15 cellular contexts compared by ENCODE assay signal in genomic region chr16:47060596-47060995, GRCh38.
"Had no signal": no experiment of that assay in that cellular context is flagged by ENCODE, and none has a peak within 500 bp of the region (broad histone marks: within the 10 kb centered on the region; RNA-seq: fewer than 3 reads in every experiment).

No MANE protein-coding gene starts in this region.

- H3K4me3 ChIP-seq: hepatocyte, mucosa of descending colon, testis, tibial nerve had no signal

- DNase-seq: dermis blood vessel endothelial cell; effector CD4-positive, alpha-beta T cell; foreskin melanocyte; mammary epithelial cell; mucosa of descending colon; natural killer cell; right cardiac atrium; stimulated activated CD4-positive, alpha-beta T cell treated with anti-CD3 and anti-CD28 coated beads, Interleukin-15, amount 100 ng/mL, for 24 hours; stimulated activated CD4-positive, alpha-beta T cell treated with anti-CD3 and anti-CD28 coated beads, Interleukin-1b, Interleukin-23, amount 100 ng/mL, for 48 hours; stimulated activated CD4-positive, alpha-beta T cell treated with anti-CD3 and anti-CD28 coated beads, Interleukin-4, amount 100 ng/mL, for 4 hours; stimulated activated naive B cell treated with anti-CD40 and anti-IgM and Interleukin-4, amounts not matched to agents 10 μg/mL and 1 μg/mL and 100 μg/mL, for 72 hours; stimulated activated naive CD8-positive, alpha-beta T cell treated with anti-CD3 and anti-CD28 coated beads, Interleukin-15, amount 100 ng/mL, for 72 hours; testis had no signal

- H3K36me3 ChIP-seq: tibial nerve had no signal

- H3K27ac ChIP-seq: hepatocyte, testis, tibial nerve had no signal

- H3K4me1 ChIP-seq: testis, tibial nerve had no signal

- ATAC-seq: mucosa of descending colon; natural killer cell; right cardiac atrium; stimulated activated naive B cell treated with anti-CD40 and anti-IgM and Interleukin-4, amounts not matched to agents 10 μg/mL and 1 μg/mL and 100 μg/mL, for 72 hours; stimulated activated naive CD8-positive, alpha-beta T cell treated with anti-CD3 and anti-CD28 coated beads, Interleukin-15, amount 100 ng/mL, for 72 hours had no signal

- H3K9me3 ChIP-seq: mucosa of descending colon, testis had no signal

- H3K27me3 ChIP-seq: hepatocyte, testis, tibial nerve had no signal
